ENCODE assay signal across 14 cellular contexts in genomic region chr12:50083301-50083700, GRCh38. TPM values are rescaled to one million over a fixed set of nuclear protein-coding genes. Genes with fewer than 3 reads are reported as not detected.
DNase-seq lines count a peak whose midpoint lies in the region; ATAC-seq and TF ChIP-seq lines count a peak whose summit lies in the region.
"Had no signal": no experiment of that assay in that cellular context is flagged by ENCODE, and none has a peak within 500 bp of the region (broad histone marks: within the 10 kb centered on the region; RNA-seq: fewer than 3 reads in every experiment).

No MANE protein-coding gene starts in this region.

- peaks cover 7% of the 10 kb centered on the region for H3K36me3 Mint-ChIP-seq in activated naive CD4-positive, alpha-beta T cell treated with anti-CD3 and anti-CD28 coated beads, Interleukin-2, amount 10 ng/mL, durations not matched to agents 7 days and 5 days
- H3K36me3 Mint-ChIP-seq in activated CD4-positive, alpha-beta memory T cell treated with anti-CD3 and anti-CD28 coated beads, Interleukin-2, amount 10 ng/mL, durations not matched to agents 7 days and 5 days (ENCODE audit: low read depth): peaks cover 18% of the 10 kb centered on the region
- peaks cover 4% of the 10 kb centered on the region for H3K36me3 Mint-ChIP-seq in memory B cell

- no peak overlapping the region for H3K4me3 ChIP-seq in tibial nerve

- TF ChIP-seq CTCF in tibial nerve (IDR thresholded peaks at IDR 0.05): no peak

- WGBS in tibial nerve, 2 donors: 80 to 89% methylated on average over 1 of the region's 1 CpG

- no peak for DNase-seq in activated naive CD4-positive, alpha-beta T cell treated with anti-CD3 and anti-CD28 coated beads, Interleukin-2, amount 10 ng/mL, durations not matched to agents 7 days and 5 days
- DNase-seq in activated naive CD4-positive, alpha-beta T cell treated with Interleukin-2 at 50 U/mL for 16 hours: no peak
- no peak for DNase-seq in activated CD4-positive, alpha-beta memory T cell treated with anti-CD3 and anti-CD28 coated beads, Interleukin-2, amount 10 ng/mL, durations not matched to agents 7 days and 5 days
- DNase-seq in memory B cell (ENCODE audit: low spot score in 2 of 2): no peak
- no peak for DNase-seq in tibial nerve (ENCODE audit: low spot score in 2 of 2)
- no peak for DNase-seq in RKO (ENCODE audit: low spot score)
- DNase-seq: AML-193, caudate nucleus, erythroblast, GDM1, NCI-H1105 treated with DMSO at 0.1 percent for 48 hours, NCI-H524 had no signal

- peak overlapping the region in 3 of 4 donors; percentile 43 to 97 (median 74) for H3K27ac ChIP-seq in tibial nerve

- peaks cover 0 to 19% (median 0%) of the 10 kb centered on the region in 3 donors for H3K36me3 ChIP-seq in tibial nerve

- POLR2A ChIA-PET in activated CD4-positive, alpha-beta memory T cell treated with anti-CD3 and anti-CD28 coated beads, Interleukin-2, amount 10 ng/mL, durations not matched to agents 7 days and 5 days (lab: Charles Lee): interaction anchor here (1.1 to 2.2 kb wide), 5 partner anchors 29 to 680 kb away, joined by 3 to 7 read pairs (median 3); partner anchors contain the start of genes ATF1, CERS5 and COX14

- H3K4me1 ChIP-seq in tibial nerve: peaks cover 0 to 50% (median 8%) of the 10 kb centered on the region in 4 donors

- H3K9me3 Mint-ChIP-seq in activated naive CD4-positive, alpha-beta T cell treated with anti-CD3 and anti-CD28 coated beads, Interleukin-2, amount 10 ng/mL, durations not matched to agents 7 days and 5 days: no peaks in the 10 kb centered on the region
- no peaks in the 10 kb centered on the region for H3K9me3 Mint-ChIP-seq in activated CD4-positive, alpha-beta memory T cell treated with anti-CD3 and anti-CD28 coated beads, Interleukin-2, amount 10 ng/mL, durations not matched to agents 7 days and 5 days
- no peaks in the 10 kb centered on the region for H3K9me3 Mint-ChIP-seq in memory B cell

- CTCF ChIA-PET in activated naive CD4-positive, alpha-beta T cell treated with anti-CD3 and anti-CD28 coated beads, Interleukin-2, amount 10 ng/mL, durations not matched to agents 7 days and 5 days (lab: Charles Lee): interaction anchor here (0.9 to 5.6 kb wide), 6 partner anchors 9 to 93 kb away, joined by 3 to 40 read pairs (median 12); partner anchors contain the start of genes COX14 and GPD1
- CTCF ChIA-PET in activated CD4-positive, alpha-beta memory T cell treated with anti-CD3 and anti-CD28 coated beads, Interleukin-2, amount 10 ng/mL, durations not matched to agents 7 days and 5 days (lab: Charles Lee): interaction anchor here (0.7 to 13.1 kb wide), 7 partner anchors 8 to 138 kb away, joined by 3 to 181 read pairs (median 3); partner anchors contain the start of gene COX14

- H3K4me3 Mint-ChIP-seq in activated naive CD4-positive, alpha-beta T cell treated with anti-CD3 and anti-CD28 coated beads, Interleukin-2, amount 10 ng/mL, durations not matched to agents 7 days and 5 days: peak overlapping the region; percentile 55
- peak overlapping the region; percentile 70 for H3K4me3 Mint-ChIP-seq in activated CD4-positive, alpha-beta memory T cell treated with anti-CD3 and anti-CD28 coated beads, Interleukin-2, amount 10 ng/mL, durations not matched to agents 7 days and 5 days
- H3K4me3 Mint-ChIP-seq in memory B cell: peak overlapping the region; percentile 85

- ATAC-seq in memory B cell (ENCODE audit: low read depth) (no peak), GM21723 (IDR thresholded peaks at IDR 0.05; ENCODE audit: unreplicated experiment) (no peak), HG02571 (IDR thresholded peaks at IDR 0.05; ENCODE audit: unreplicated experiment) (no peak)

- peaks cover 25% of the 10 kb centered on the region for H3K4me1 Mint-ChIP-seq in activated naive CD4-positive, alpha-beta T cell treated with anti-CD3 and anti-CD28 coated beads, Interleukin-2, amount 10 ng/mL, durations not matched to agents 7 days and 5 days
- peaks cover 34% of the 10 kb centered on the region for H3K4me1 Mint-ChIP-seq in activated CD4-positive, alpha-beta memory T cell treated with anti-CD3 and anti-CD28 coated beads, Interleukin-2, amount 10 ng/mL, durations not matched to agents 7 days and 5 days
- H3K4me1 Mint-ChIP-seq in memory B cell: peaks cover 15% of the 10 kb centered on the region

- TF ChIP-seq POLR2A in tibial nerve (IDR thresholded peaks at IDR 0.05): no peak

- H3K27ac Mint-ChIP-seq in activated naive CD4-positive, alpha-beta T cell treated with anti-CD3 and anti-CD28 coated beads, Interleukin-2, amount 10 ng/mL, durations not matched to agents 7 days and 5 days: peak overlapping the region; percentile 64
- H3K27ac Mint-ChIP-seq in activated CD4-positive, alpha-beta memory T cell treated with anti-CD3 and anti-CD28 coated beads, Interleukin-2, amount 10 ng/mL, durations not matched to agents 7 days and 5 days: peak overlapping the region; percentile 43
- H3K27ac Mint-ChIP-seq in memory B cell: peak overlapping the region; percentile 81

- H3K27me3 Mint-ChIP-seq in activated naive CD4-positive, alpha-beta T cell treated with anti-CD3 and anti-CD28 coated beads, Interleukin-2, amount 10 ng/mL, durations not matched to agents 7 days and 5 days: peaks cover 9% of the 10 kb centered on the region
- no peaks in the 10 kb centered on the region for H3K27me3 Mint-ChIP-seq in activated CD4-positive, alpha-beta memory T cell treated with anti-CD3 and anti-CD28 coated beads, Interleukin-2, amount 10 ng/mL, durations not matched to agents 7 days and 5 days
- peaks cover 2% of the 10 kb centered on the region for H3K27me3 Mint-ChIP-seq in memory B cell

- TF ChIP-seq EP300 in tibial nerve (IDR thresholded peaks at IDR 0.05): no peak

- H3K27me3 ChIP-seq in tibial nerve: no peaks in the 10 kb centered on the region

- H3K9me3 ChIP-seq in tibial nerve: no peaks in the 10 kb centered on the region

RNA-seq across cellular contexts. Expression of gene SMARCD1, which starts 1.8 kb away (rescaled TPM):
- 10 to 100 TPM; 57.3 to 63.3 TPM for total RNA-seq in activated CD4-positive, alpha-beta memory T cell treated with anti-CD3 and anti-CD28 coated beads, Interleukin-2, amount 10 ng/mL, durations not matched to agents 7 days and 5 days
- 10 to 100 TPM; 45.9 to 97.2 (median 65.3) TPM for total RNA-seq in tibial nerve

RNA-seq across cellular contexts. Expression of gene GPD1, which starts 20.5 kb away (rescaled TPM):
- under 1 TPM; 0.28 to 0.40 TPM for total RNA-seq in activated CD4-positive, alpha-beta memory T cell treated with anti-CD3 and anti-CD28 coated beads, Interleukin-2, amount 10 ng/mL, durations not matched to agents 7 days and 5 days
- total RNA-seq in tibial nerve: 100 to 1,000 TPM; 188 to 829 (median 253) TPM

RNA-seq across cellular contexts. Expression of gene ASIC1, which starts 25.9 kb away (rescaled TPM):
- total RNA-seq in activated CD4-positive, alpha-beta memory T cell treated with anti-CD3 and anti-CD28 coated beads, Interleukin-2, amount 10 ng/mL, durations not matched to agents 7 days and 5 days: under 1 TPM; 0.91 to 0.98 TPM
- total RNA-seq in tibial nerve: 1 to 10 TPM in 3 of 4 donors, not detected in 1; 1.8 to 4.2 (median 2.9) TPM

RNA-seq across cellular contexts. Expression of gene COX14, which starts 28.7 kb away (rescaled TPM):
- total RNA-seq in activated CD4-positive, alpha-beta memory T cell treated with anti-CD3 and anti-CD28 coated beads, Interleukin-2, amount 10 ng/mL, durations not matched to agents 7 days and 5 days: 10 to 100 TPM; 53.5 to 55.3 TPM
- total RNA-seq in tibial nerve: 10 to 100 TPM; 35.8 to 91.5 (median 55.2) TPM

RNA-seq across cellular contexts. Expression of gene RACGAP1, which starts 58.0 kb away (rescaled TPM):
- total RNA-seq in activated CD4-positive, alpha-beta memory T cell treated with anti-CD3 and anti-CD28 coated beads, Interleukin-2, amount 10 ng/mL, durations not matched to agents 7 days and 5 days: 100 to 1,000 TPM; 172 to 179 TPM
- total RNA-seq in tibial nerve: 10 to 100 TPM in 2 of 4 donors, 1 to 10 TPM in 2; 6.3 to 15.1 (median 10.5) TPM

Comparison
In these comparisons a context has a peak if more than half of its experiments do, and no peak if none do; other contexts are left out.
1. RNA of gene GPD1, which starts 20.5 kb away (total RNA-seq): 188 to 829 TPM in tibial nerve; 0.28 to 0.40 TPM in activated CD4-positive, alpha-beta memory T cell treated with anti-CD3 and anti-CD28 coated beads, Interleukin-2, amount 10 ng/mL, durations not matched to agents 7 days and 5 days; every median in the first group is over 100 times any median in the second.
2. Peak in every context shown above with its lines, with median percentiles within 50 percentile points of each other: H3K27ac Mint-ChIP-seq and H3K4me3 Mint-ChIP-seq.